ENCODE assay signal across 8 cellular contexts in genomic region chr10:126387041-126387908, GRCh38. TPM values are rescaled to one million over a fixed set of nuclear protein-coding genes. Genes with fewer than 3 reads are reported as not detected.
DNase-seq lines count a peak whose midpoint lies in the region; ATAC-seq, FAIRE-seq and TF ChIP-seq lines count a peak whose summit lies in the region.

No MANE protein-coding gene starts in this region.

- H3K4me3 Mint-ChIP-seq in mesothelial cell of epicardium, result peak overlapping the region; percentile 82

- no peaks in the 10 kb centered on the region for H3K9me3 ChIP-seq in endothelial cell of umbilical vein (replicated peaks; ENCODE audit: control insufficient read depth, insufficient read depth, low read length)

- H3K4me1 Mint-ChIP-seq in mesothelial cell of epicardium, result peaks cover 18% of the 10 kb centered on the region

- H3K27me3 Mint-ChIP-seq in mesothelial cell of epicardium (ENCODE audit: low read depth), result peaks cover 43% of the 10 kb centered on the region

- intact Hi-C loops in endothelial cell of umbilical vein (cut with micrococcal nuclease), result loop anchor here (1.0 to 10.0 kb wide), 5 partner anchors 292 to 642 kb away; no protein-coding TSS in a partner anchor

- POLR2A ChIA-PET in endothelial cell of umbilical vein (lab: Charles Lee), result no interaction called here

- TF ChIP-seq POLR2A in endothelial cell of umbilical vein (IDR thresholded peaks at IDR 0.05; ENCODE audit: low read depth, low read length), result no peak

- dilution Hi-C loops in endothelial cell of umbilical vein (cut with MboI; ENCODE audit: extremely low pct_ligation_motif_present, low sequenced_read_pairs), result no loop called here

- H3K4me2 ChIP-seq in endothelial cell of umbilical vein (ENCODE audit: insufficient read depth, low read length), result peak overlapping the region; percentile 71

- no peak overlapping the region for H3K9ac ChIP-seq in endothelial cell of umbilical vein (replicated peaks; ENCODE audit: extremely low read depth, insufficient read depth, low read length)

- FAIRE-seq in endothelial cell of umbilical vein (lab: Jason Lieb, UNC), result no peak

- peak overlapping the region; percentile 40 for H3K27ac Mint-ChIP-seq in mesothelial cell of epicardium

- H3K27ac ChIP-seq in C4-2B, result no peak overlapping the region
- H3K27ac ChIP-seq in endothelial cell of umbilical vein (ENCODE audit: insufficient read depth, low read depth, low read length), result no peak overlapping the region

- H2AFZ ChIP-seq in endothelial cell of umbilical vein (ENCODE audit: low read depth, low read length), result no peak overlapping the region

- H3K9me1 ChIP-seq in endothelial cell of umbilical vein (replicated peaks; ENCODE audit: control insufficient read depth, extremely low read depth, insufficient read depth, low read length), result no peaks in the 10 kb centered on the region

- peaks cover 4% of the 10 kb centered on the region for H3K36me3 Mint-ChIP-seq in mesothelial cell of epicardium

- H3K4me1 ChIP-seq in endothelial cell of umbilical vein (ENCODE audit: control insufficient read depth, extremely low read depth, insufficient read depth, low read length), result no peaks in the 10 kb centered on the region

- no peaks in the 10 kb centered on the region for H3K79me2 ChIP-seq in endothelial cell of umbilical vein (ENCODE audit: control insufficient read depth, insufficient read depth, low read length)

- no peak overlapping the region for H3K4me3 ChIP-seq in endothelial cell of umbilical vein (replicated peaks in 1 of 3; ENCODE audit: insufficient read depth in 1 of 3, low read depth in 1 of 3, low read length in 3 of 3)

- TF ChIP-seq CTCF in C4-2B (conservative IDR thresholded peaks at IDR 0.05) (peak; percentile 96), endothelial cell of umbilical vein (IDR thresholded peaks at IDR 0.05; ENCODE audit: extremely low read depth in 1 of 2, insufficient read depth in 1 of 2, low read depth in 1 of 2, low read length in 2 of 2) (peak; percentile 66 to 73), mesothelial cell of epicardium (IDR thresholded peaks at IDR 0.05; ENCODE audit: unreplicated experiment) (peak; percentile 83)

- peak; percentile 89 for DNase-seq in HK-2 (ENCODE audit: unreplicated experiment)
- DNase-seq in activated CD4-positive, alpha-beta T cell treated with anti-CD3 and anti-CD28 coated beads, Interleukin-2, amount 50 U/mL, for 1 hour, result peak; percentile 39
- peak; percentile 48 for DNase-seq in endothelial cell of umbilical vein (ENCODE audit: low read depth, low spot score)
- DNase-seq in mesothelial cell of epicardium (ENCODE audit: low spot score in 2 of 2, unreplicated experiment in 2 of 2), result peak; percentile 60 to 88
- DNase-seq in stimulated activated naive CD8-positive, alpha-beta T cell treated with anti-CD3 and anti-CD28 coated beads, Interleukin-15, Interleukin-2, amounts not matched to agents 100 U/mL and 50 U/mL, for 24 hours, result peak; percentile 42
- no peak for DNase-seq in KG1 (lab: John Stamatoyannopoulos, UW)

- no peaks in the 10 kb centered on the region for H3K36me3 ChIP-seq in endothelial cell of umbilical vein (ENCODE audit: control insufficient read depth in 2 of 2, extremely low read depth in 1 of 2, insufficient read depth in 2 of 2, low read length in 2 of 2)

- ATAC-seq in stimulated activated naive CD8-positive, alpha-beta T cell treated with anti-CD3 and anti-CD28 coated beads, Interleukin-15, Interleukin-2, amounts not matched to agents 100 U/mL and 50 U/mL, for 24 hours, result no peak
- ATAC-seq in GM21381 (IDR thresholded peaks at IDR 0.05; ENCODE audit: unreplicated experiment), result no peak

- no TSS peak for BruUV-seq in endothelial cell of umbilical vein (replicated peaks; lab: Mats Ljungman, UMichigan)

- peaks cover 12% of the 10 kb centered on the region for H3K9me3 Mint-ChIP-seq in mesothelial cell of epicardium

- CTCF ChIA-PET in endothelial cell of umbilical vein (lab: Charles Lee), result interaction anchor here (0.5 to 2.7 kb wide), 7 partner anchors 10 to 453 kb away, joined by 3 to 28 read pairs (median 4); no protein-coding TSS in a partner anchor

- H4K20me1 ChIP-seq in endothelial cell of umbilical vein (replicated peaks; ENCODE audit: control insufficient read depth, extremely low read depth, insufficient read depth, low read length), result no peaks in the 10 kb centered on the region

- H3K27me3 ChIP-seq in endothelial cell of umbilical vein (ENCODE audit: control insufficient read depth in 2 of 2, insufficient read depth in 2 of 2, low read length in 2 of 2), result peaks cover 3 to 22% of the 10 kb centered on the region in 2 experiments

TF ChIP-seq in endothelial cell of umbilical vein, 7 proteins besides CTCF, POLR2A, EP300 and RAD21:
- no peak for TF ChIP-seq JUN (IDR thresholded peaks at IDR 0.05; ENCODE audit: borderline replicate concordance, insufficient read depth, insufficient read length, low read depth)
- TF ChIP-seq FOS (IDR thresholded peaks at IDR 0.05; ENCODE audit: borderline replicate concordance, insufficient read depth, low read length), result no peak

RNA-seq across cellular contexts. Expression of gene ADAM12, which starts 1.0 kb away (rescaled TPM):
- 0.33 and 0.37 TPM in 2 replicates for total RNA-seq in endothelial cell of umbilical vein
- polyA plus RNA-seq in endothelial cell of umbilical vein, result 0.22 and 0.27 TPM in 2 replicates
- polyA plus RNA-seq in endothelial cell of umbilical vein (2011; cell fraction: cytosol; rRNA removed), result 0.18 and 0.22 TPM in 2 replicates
- 0.52 and 0.57 TPM in 2 replicates for polyA plus RNA-seq in endothelial cell of umbilical vein (2011; cell fraction: nucleus; rRNA removed)
- 0.23 and 0.41 TPM in 2 replicates for polyA plus RNA-seq in endothelial cell of umbilical vein (2012)
- 0.34 and 0.96 TPM in 2 replicates for polyA minus RNA-seq in endothelial cell of umbilical vein
- polyA minus RNA-seq in endothelial cell of umbilical vein (2011; cell fraction: cytosol; rRNA and poly(A)+ RNA removed), result 5.3 TPM
- polyA minus RNA-seq in endothelial cell of umbilical vein (2011; cell fraction: nucleus; rRNA and poly(A)+ RNA removed), result 0.34 and 0.43 TPM in 2 replicates
- total RNA-seq in mesothelial cell of epicardium, result 10.1 to 13.4 TPM (median 13.3 TPM) in 3 replicates
